In the genomic region with DNA sequence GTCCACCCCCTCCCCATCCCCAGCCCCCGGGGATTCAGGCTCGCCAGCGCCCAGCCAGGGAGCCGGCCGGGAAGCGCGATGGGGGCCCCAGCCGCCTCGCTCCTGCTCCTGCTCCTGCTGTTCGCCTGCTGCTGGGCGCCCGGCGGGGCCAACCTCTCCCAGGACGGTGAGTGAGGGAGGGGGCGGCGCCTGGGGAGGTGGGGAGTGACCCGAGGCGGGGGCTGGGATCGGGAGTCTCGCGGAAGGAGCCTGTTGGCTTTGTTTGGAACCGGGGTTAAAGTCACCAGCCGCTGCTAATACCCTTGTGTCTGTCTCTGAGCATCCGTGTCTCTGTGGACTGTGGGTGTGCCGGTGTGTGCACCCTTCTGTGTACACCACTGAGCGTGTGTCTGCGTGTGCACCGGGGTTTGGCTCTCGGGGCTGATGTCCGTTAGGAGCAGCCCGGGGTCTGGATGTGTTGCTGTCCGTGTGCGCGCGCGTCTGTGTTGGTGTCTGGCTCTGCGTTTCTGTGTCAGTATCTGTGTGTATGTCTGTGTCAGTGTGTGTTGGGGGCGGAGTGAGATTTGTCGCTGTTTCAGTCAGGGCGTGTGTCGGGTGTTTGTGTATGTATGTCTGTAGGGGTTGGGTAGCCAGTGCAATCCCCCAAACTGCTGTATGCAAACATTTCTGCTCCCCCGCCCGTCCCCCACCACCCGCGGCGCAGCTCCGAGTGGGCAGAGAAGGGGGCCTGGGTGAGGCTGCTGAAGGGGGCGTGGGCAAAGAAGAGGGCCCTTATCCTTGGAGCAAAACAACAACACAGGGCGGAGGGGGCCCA, we compare ENCODE assay signal across 2 cellular contexts.
TF ChIP-seq lines count a peak whose summit lies in the region.

No MANE protein-coding gene starts in this region.

TF ChIP-seq in SK-N-SH treated with all-trans-retinoic acid at 6 μM for 48 hours, 23 proteins besides CTCF, POLR2A, EP300 and RAD21 (continued from another document):
- TF ChIP-seq ZNF70 (CRISPR knock-in tag; IDR thresholded peaks at IDR 0.05) (no peak), ZNF565 (CRISPR knock-in tag; conservative IDR thresholded peaks at IDR 0.05; ENCODE audit: low read depth) (no peak), ZFP3 (CRISPR knock-in tag; IDR thresholded peaks at IDR 0.05) (no peak), ZFP30 (CRISPR knock-in tag; IDR thresholded peaks at IDR 0.05) (no peak), PPARA (CRISPR knock-in tag; IDR thresholded peaks at IDR 0.05; ENCODE audit: borderline replicate concordance) (no peak), ESRRG (CRISPR knock-in tag; IDR thresholded peaks at IDR 0.05) (no peak), OSR1 (CRISPR knock-in tag; IDR thresholded peaks at IDR 0.05) (no peak)

TF ChIP-seq in HepG2, 621 proteins besides CTCF, POLR2A, EP300 and RAD21 (continued from another document):
- TF ChIP-seq, protein P1, sequence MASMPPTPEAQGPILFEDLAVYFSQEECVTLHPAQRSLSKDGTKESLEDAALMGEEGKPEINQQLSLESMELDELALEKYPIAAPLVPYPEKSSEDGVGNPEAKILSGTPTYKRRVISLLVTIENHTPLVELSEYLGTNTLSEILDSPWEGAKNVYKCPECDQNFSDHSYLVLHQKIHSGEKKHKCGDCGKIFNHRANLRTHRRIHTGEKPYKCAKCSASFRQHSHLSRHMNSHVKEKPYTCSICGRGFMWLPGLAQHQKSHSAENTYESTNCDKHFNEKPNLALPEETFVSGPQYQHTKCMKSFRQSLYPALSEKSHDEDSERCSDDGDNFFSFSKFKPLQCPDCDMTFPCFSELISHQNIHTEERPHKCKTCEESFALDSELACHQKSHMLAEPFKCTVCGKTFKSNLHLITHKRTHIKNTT (CRISPR knock-in tag; IDR thresholded peaks at IDR 0.05): no peak
- TF ChIP-seq MED8 (CRISPR knock-in tag; IDR thresholded peaks at IDR 0.05; ENCODE audit: insufficient replicate concordance): no peak
- TF ChIP-seq ZNF83 (CRISPR knock-in tag; IDR thresholded peaks at IDR 0.05; ENCODE audit: borderline replicate concordance): no peak
- TF ChIP-seq ZNF234 (CRISPR knock-in tag; conservative IDR thresholded peaks at IDR 0.05): no peak
- no peak for TF ChIP-seq ZNF878 (CRISPR knock-in tag; IDR thresholded peaks at IDR 0.05)
- TF ChIP-seq ISX (CRISPR knock-in tag; conservative IDR thresholded peaks at IDR 0.05): no peak
- no peak for TF ChIP-seq ZMYM2 (CRISPR knock-in tag; IDR thresholded peaks at IDR 0.05)
- TF ChIP-seq KDM5B (CRISPR knock-in tag; IDR thresholded peaks at IDR 0.05; ENCODE audit: borderline replicate concordance): no peak
- TF ChIP-seq ZNF776 (CRISPR knock-in tag; IDR thresholded peaks at IDR 0.05): no peak
- no peak for TF ChIP-seq GATAD1 (CRISPR knock-in tag; IDR thresholded peaks at IDR 0.05)
- TF ChIP-seq, protein P2, sequence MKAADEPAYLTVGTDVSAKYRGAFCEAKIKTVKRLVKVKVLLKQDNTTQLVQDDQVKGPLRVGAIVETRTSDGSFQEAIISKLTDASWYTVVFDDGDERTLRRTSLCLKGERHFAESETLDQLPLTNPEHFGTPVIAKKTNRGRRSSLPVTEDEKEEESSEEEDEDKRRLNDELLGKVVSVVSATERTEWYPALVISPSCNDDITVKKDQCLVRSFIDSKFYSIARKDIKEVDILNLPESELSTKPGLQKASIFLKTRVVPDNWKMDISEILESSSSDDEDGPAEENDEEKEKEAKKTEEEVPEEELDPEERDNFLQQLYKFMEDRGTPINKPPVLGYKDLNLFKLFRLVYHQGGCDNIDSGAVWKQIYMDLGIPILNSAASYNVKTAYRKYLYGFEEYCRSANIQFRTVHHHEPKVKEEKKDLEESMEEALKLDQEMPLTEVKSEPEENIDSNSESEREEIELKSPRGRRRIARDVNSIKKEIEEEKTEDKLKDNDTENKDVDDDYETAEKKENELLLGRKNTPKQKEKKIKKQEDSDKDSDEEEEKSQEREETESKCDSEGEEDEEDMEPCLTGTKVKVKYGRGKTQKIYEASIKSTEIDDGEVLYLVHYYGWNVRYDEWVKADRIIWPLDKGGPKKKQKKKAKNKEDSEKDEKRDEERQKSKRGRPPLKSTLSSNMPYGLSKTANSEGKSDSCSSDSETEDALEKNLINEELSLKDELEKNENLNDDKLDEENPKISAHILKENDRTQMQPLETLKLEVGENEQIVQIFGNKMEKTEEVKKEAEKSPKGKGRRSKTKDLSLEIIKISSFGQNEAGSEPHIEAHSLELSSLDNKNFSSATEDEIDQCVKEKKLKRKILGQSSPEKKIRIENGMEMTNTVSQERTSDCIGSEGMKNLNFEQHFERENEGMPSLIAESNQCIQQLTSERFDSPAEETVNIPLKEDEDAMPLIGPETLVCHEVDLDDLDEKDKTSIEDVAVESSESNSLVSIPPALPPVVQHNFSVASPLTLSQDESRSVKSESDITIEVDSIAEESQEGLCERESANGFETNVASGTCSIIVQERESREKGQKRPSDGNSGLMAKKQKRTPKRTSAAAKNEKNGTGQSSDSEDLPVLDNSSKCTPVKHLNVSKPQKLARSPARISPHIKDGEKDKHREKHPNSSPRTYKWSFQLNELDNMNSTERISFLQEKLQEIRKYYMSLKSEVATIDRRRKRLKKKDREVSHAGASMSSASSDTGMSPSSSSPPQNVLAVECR (CRISPR knock-in tag; IDR thresholded peaks at IDR 0.05; ENCODE audit: borderline replicate concordance): no peak
- TF ChIP-seq, protein P3, sequence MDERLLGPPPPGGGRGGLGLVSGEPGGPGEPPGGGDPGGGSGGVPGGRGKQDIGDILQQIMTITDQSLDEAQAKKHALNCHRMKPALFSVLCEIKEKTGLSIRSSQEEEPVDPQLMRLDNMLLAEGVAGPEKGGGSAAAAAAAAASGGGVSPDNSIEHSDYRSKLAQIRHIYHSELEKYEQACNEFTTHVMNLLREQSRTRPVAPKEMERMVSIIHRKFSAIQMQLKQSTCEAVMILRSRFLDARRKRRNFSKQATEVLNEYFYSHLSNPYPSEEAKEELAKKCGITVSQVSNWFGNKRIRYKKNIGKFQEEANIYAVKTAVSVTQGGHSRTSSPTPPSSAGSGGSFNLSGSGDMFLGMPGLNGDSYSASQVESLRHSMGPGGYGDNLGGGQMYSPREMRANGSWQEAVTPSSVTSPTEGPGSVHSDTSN (CRISPR knock-in tag; IDR thresholded peaks at IDR 0.05): no peak
- TF ChIP-seq, protein P4, sequence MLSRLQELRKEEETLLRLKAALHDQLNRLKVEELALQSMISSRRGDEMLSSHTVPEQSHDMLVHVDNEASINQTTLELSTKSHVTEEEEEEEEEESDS (CRISPR knock-in tag; IDR thresholded peaks at IDR 0.05; ENCODE audit: borderline replicate concordance): no peak
